12 cellular contexts compared by ENCODE assay signal in genomic region chr3:111299070-111299672, GRCh38.
DNase-seq lines count a peak whose midpoint lies in the region; ATAC-seq and TF ChIP-seq lines count a peak whose summit lies in the region.
"Had no signal": no experiment of that assay in that cellular context is flagged by ENCODE, and none has a peak within 500 bp of the region (broad histone marks: within the 10 kb centered on the region; RNA-seq: fewer than 3 reads in every experiment).

No MANE protein-coding gene starts in this region.

- TF ChIP-seq CTCF in GM06990 (IDR thresholded peaks at IDR 0.05; ENCODE audit: insufficient read depth, low read length, poor library complexity, severe bottlenecking): peak; percentile 2
- TF ChIP-seq CTCF in epithelial cell of esophagus (IDR thresholded peaks at IDR 0.05; ENCODE audit: insufficient read depth, low read depth, low read length, missing control alignments): no peak
- no peak for TF ChIP-seq CTCF in PC-9 (conservative IDR thresholded peaks at IDR 0.05)

- no peaks in the 10 kb centered on the region for H3K36me3 ChIP-seq in GM06990 (ENCODE audit: control insufficient read depth, insufficient read depth, low read length)
- H3K36me3 ChIP-seq in PC-9 (ENCODE audit: low read depth): no peaks in the 10 kb centered on the region
- H3K36me3 ChIP-seq: ascending aorta had no signal

- no peak for ATAC-seq in HG03045 (IDR thresholded peaks at IDR 0.05; ENCODE audit: unreplicated experiment)
- ATAC-seq: psoas muscle had no signal

- no peaks in the 10 kb centered on the region for H3F3A ChIP-seq in PC-9 (ENCODE audit: insufficient read depth, low read depth)

- no peaks in the 10 kb centered on the region for H3K4me1 ChIP-seq in PC-9 (replicated peaks; ENCODE audit: insufficient read depth)
- H3K4me1 ChIP-seq: ascending aorta, psoas muscle had no signal

- no peaks in the 10 kb centered on the region for H3K9me3 ChIP-seq in PC-9 (ENCODE audit: insufficient read depth, low read depth)
- H3K9me3 ChIP-seq: ascending aorta, Caco-2, psoas muscle had no signal

- BruUV-seq in PC-9 (replicated peaks; lab: Mats Ljungman, UMichigan): no TSS peak

- intact Hi-C loops in PC-9 (cut with micrococcal nuclease; ENCODE audit: unreplicated experiment): no loop called here

- no peaks in the 10 kb centered on the region for H3K27me3 ChIP-seq in GM06990 (replicated peaks; ENCODE audit: control insufficient read depth, insufficient read depth, low read length)
- no peaks in the 10 kb centered on the region for H3K27me3 ChIP-seq in PC-9 (ENCODE audit: insufficient read depth, low read depth)
- H3K27me3 ChIP-seq: ascending aorta had no signal

- CTCF ChIA-PET in PC-9 (lab: Charles Lee): no interaction called here

- no peak for DNase-seq in GM06990 (ENCODE audit: extremely low read depth, insufficient read length)
- peak; percentile 65 for DNase-seq in MV-4-11 (lab: John Stamatoyannopoulos, UW)
- DNase-seq in epithelial cell of esophagus (ENCODE audit: low read depth): peak; percentile 54
- DNase-seq in renal cortical epithelial cell (ENCODE audit: low read depth): peak; percentile 17
- no peak for DNase-seq in PC-9
- no peak for DNase-seq in HK-2 (ENCODE audit: unreplicated experiment)
- DNase-seq: activated CD8-positive, alpha-beta memory T cell treated with anti-CD3 and anti-CD28 coated beads, Interleukin-2, amount 50 U/mL, for 4 hours; Caco-2; psoas muscle; T1000 had no signal

- H3K4me3 ChIP-seq in GM06990 (replicated peaks; ENCODE audit: low read depth, low read length) (no peak overlapping the region), epithelial cell of esophagus (ENCODE audit: low read length) (no peak overlapping the region), PC-9 (no peak overlapping the region)
- H3K4me3 ChIP-seq: ascending aorta, psoas muscle had no signal

- no peaks in the 10 kb centered on the region for H4K20me1 ChIP-seq in PC-9 (ENCODE audit: insufficient read depth)

- no peak overlapping the region for H2AFZ ChIP-seq in PC-9

- POLR2A ChIA-PET in PC-9 (lab: Charles Lee; ENCODE audit: unreplicated experiment): no interaction called here

- no peak overlapping the region for H3K27ac ChIP-seq in PC-9
- H3K27ac ChIP-seq: ascending aorta, psoas muscle had no signal

- no peak overlapping the region for H3K4me2 ChIP-seq in PC-9

- H3K79me2 ChIP-seq in PC-9 (ENCODE audit: low read depth): no peaks in the 10 kb centered on the region

- H3K9me2 ChIP-seq in PC-9 (ENCODE audit: insufficient read depth): no peaks in the 10 kb centered on the region

Comparison
In these comparisons a context has a peak if more than half of its experiments do, and no peak if none do; other contexts are left out.
1. DNase-seq: peak in MV-4-11 (single experiment), epithelial cell of esophagus (single experiment) and renal cortical epithelial cell (single experiment); none in GM06990 (single experiment), PC-9 (0 of 2) and HK-2 (single experiment).